7 cellular contexts compared by ENCODE assay signal in genomic region chr7:133081119-133081604, GRCh38. TPM values are rescaled to one million over a fixed set of nuclear protein-coding genes. Genes with fewer than 3 reads are reported as not detected.
DNase-seq lines count a peak whose midpoint lies in the region; ATAC-seq and TF ChIP-seq lines count a peak whose summit lies in the region.

No MANE protein-coding gene starts in this region.

- H3K9me3 Mint-ChIP-seq in H9, result no peaks in the 10 kb centered on the region
- no peaks in the 10 kb centered on the region for H3K9me3 Mint-ChIP-seq in mesothelial cell of epicardium

- no peak for TF ChIP-seq POLR2A in vagina (IDR thresholded peaks at IDR 0.05)

- no peak for DNase-seq in H9
- no peak for DNase-seq in SK-N-MC (ENCODE audit: low read depth, low spot score)
- no peak for DNase-seq in mesothelial cell of epicardium (ENCODE audit: low spot score in 2 of 2, unreplicated experiment in 2 of 2)
- no peak for DNase-seq in vagina (ENCODE audit: extremely low spot score in 2 of 2)
- DNase-seq in HK-2 (ENCODE audit: unreplicated experiment), result no peak

- TF ChIP-seq CTCF in H9 (conservative IDR thresholded peaks at IDR 0.05) (no peak), mesothelial cell of epicardium (IDR thresholded peaks at IDR 0.05; ENCODE audit: unreplicated experiment) (no peak), vagina (IDR thresholded peaks at IDR 0.05) (no peak)

- H2BK12ac ChIP-seq in H9 (ENCODE audit: insufficient read length, low read depth, low read length), result no peak overlapping the region

- H3K23ac ChIP-seq in H9 (ENCODE audit: insufficient read length, low read depth, low read length), result no peak overlapping the region

- no peak overlapping the region for H2AK5ac ChIP-seq in H9 (ENCODE audit: insufficient read length, low read length)

- no peak overlapping the region for H4K8ac ChIP-seq in H9 (replicated peaks; ENCODE audit: insufficient read length, low read depth, low read length)

- H3K4ac ChIP-seq in H9 (ENCODE audit: low read depth, low read length), result no peak overlapping the region

- H3K27me3 ChIP-seq in H9 (ENCODE audit: insufficient read depth, low read length) (no peaks in the 10 kb centered on the region), ectodermal cell (ENCODE audit: control insufficient read depth, insufficient read depth, low read length, poor library complexity, severe bottlenecking) (no peaks in the 10 kb centered on the region), vagina (no peaks in the 10 kb centered on the region)

- no peak overlapping the region for H3K18ac ChIP-seq in H9 (ENCODE audit: insufficient read length, low read depth, low read length)

- H2AFZ ChIP-seq in H9 (ENCODE audit: low read length), result no peak overlapping the region

- H2BK5ac ChIP-seq in H9 (ENCODE audit: insufficient read length, low read length), result no peak overlapping the region

- no peak for ATAC-seq in GM18498 (IDR thresholded peaks at IDR 0.05; ENCODE audit: unreplicated experiment)

- H4K20me1 ChIP-seq in H9 (ENCODE audit: control insufficient read depth, insufficient read depth, insufficient read length), result no peaks in the 10 kb centered on the region

- peaks cover 38 to 41% of the 10 kb centered on the region in 2 experiments for H3K4me1 Mint-ChIP-seq in H9
- peaks cover 31% of the 10 kb centered on the region for H3K4me1 Mint-ChIP-seq in mesothelial cell of epicardium

- peak overlapping the region; percentile 67 to 97 (median 95) for H3K27ac Mint-ChIP-seq in H9
- H3K27ac Mint-ChIP-seq in mesothelial cell of epicardium, result peak overlapping the region; percentile 96

- H3K4me3 Mint-ChIP-seq in H9, result peak overlapping the region; percentile 89 to 94
- peak overlapping the region; percentile 94 for H3K4me3 Mint-ChIP-seq in mesothelial cell of epicardium

- no peak overlapping the region for H2BK20ac ChIP-seq in H9 (ENCODE audit: low read depth, low read length, poor library complexity, severe bottlenecking)

- H3K9me3 ChIP-seq in H9 (ENCODE audit: control insufficient read depth, low read depth, low read length), result no peaks in the 10 kb centered on the region
- no peaks in the 10 kb centered on the region for H3K9me3 ChIP-seq in SK-N-MC (ENCODE audit: low read depth, low read length)
- H3K9me3 ChIP-seq in ectodermal cell (ENCODE audit: control insufficient read depth, low read length), result no peaks in the 10 kb centered on the region
- no peaks in the 10 kb centered on the region for H3K9me3 ChIP-seq in vagina

- H3K4me1 ChIP-seq in H9 (ENCODE audit: insufficient read depth, low read length) (peaks cover 5% of the 10 kb centered on the region; the same call in 1 of the 2 replicates), ectodermal cell (ENCODE audit: control insufficient read depth, insufficient read depth, low read length) (no peaks in the 10 kb centered on the region), vagina (peaks cover 33% of the 10 kb centered on the region)

- H3K4me3 ChIP-seq in SK-N-MC, result peak overlapping the region; percentile 94
- peak overlapping the region; percentile 84 for H3K4me3 ChIP-seq in ectodermal cell (ENCODE audit: insufficient read depth, low read depth, low read length)
- peak overlapping the region; percentile 89 to 95 for H3K4me3 ChIP-seq in vagina

- no CpG with 5 or more reads among the region's 8 CpGs for WGBS in H9 (ENCODE audit: extremely low coverage, insufficient read length, low lambda C conversion rate)
- WGBS in ectodermal cell, 2 experiments, result 3 to 4% methylated on average over 8 of the region's 8 CpGs

- H3T11ph ChIP-seq in H9 (ENCODE audit: low read length), result no peak overlapping the region

- no peak overlapping the region for H3K56ac ChIP-seq in H9 (ENCODE audit: insufficient read length, low read depth, low read length)

- peaks cover 35% of the 10 kb centered on the region; the same call in 1 of the 2 replicates for H3K79me2 ChIP-seq in H9 (ENCODE audit: insufficient read depth, low read length)

- H4K91ac ChIP-seq in H9 (ENCODE audit: insufficient read length, low read depth, low read length), result no peak overlapping the region

- H3K27ac ChIP-seq in H9 (ENCODE audit: insufficient read length, low read depth, low read length) (no peak overlapping the region), SK-N-MC (no peak overlapping the region), ectodermal cell (ENCODE audit: insufficient read depth, low read depth, low read length, poor library complexity, severe bottlenecking) (no peak overlapping the region), vagina (peak overlapping the region; percentile 80)

- intact Hi-C loops in vagina (cut with DNase I), result no loop called here

- H2BK15ac ChIP-seq in H9 (ENCODE audit: low read depth, low read length), result no peak overlapping the region

- H3K4me2 ChIP-seq in H9 (ENCODE audit: insufficient read depth, insufficient read length, low read length), result peak overlapping the region; percentile 92

- peaks cover 4% of the 10 kb centered on the region for H3K79me1 ChIP-seq in H9 (ENCODE audit: insufficient read depth, low read depth, low read length, poor library complexity, severe bottlenecking)

- H3K9ac ChIP-seq in H9 (ENCODE audit: extremely low read depth, insufficient read length, low read length), result peak overlapping the region; percentile 77
- peak overlapping the region; percentile 91 for H3K9ac ChIP-seq in SK-N-MC (ENCODE audit: insufficient read length)

- no peak overlapping the region for H4K5ac ChIP-seq in H9 (ENCODE audit: insufficient read length, low read depth, low read length)

- no peak overlapping the region for H2BK120ac ChIP-seq in H9 (ENCODE audit: low read depth, low read length, poor library complexity, severe bottlenecking)

- peaks cover 7% of the 10 kb centered on the region for H3K23me2 ChIP-seq in H9 (ENCODE audit: insufficient read length, low read depth, low read length, poor library complexity, severe bottlenecking)

- peaks cover 13% of the 10 kb centered on the region for H3K36me3 ChIP-seq in SK-N-MC (ENCODE audit: insufficient read depth, low read length)
- H3K36me3 ChIP-seq in ectodermal cell (ENCODE audit: control insufficient read depth, insufficient read depth, low read length), result no peaks in the 10 kb centered on the region
- H3K36me3 ChIP-seq in vagina, result no peaks in the 10 kb centered on the region

- H3K36me3 Mint-ChIP-seq in H9 (ENCODE audit: insufficient read depth in 1 of 3, low read depth in 3 of 3), result peaks cover 0 to 4% (median 0%) of the 10 kb centered on the region in 3 experiments; a peak in 3 of 7 replicates
- H3K36me3 Mint-ChIP-seq in mesothelial cell of epicardium, result no peaks in the 10 kb centered on the region

- no peaks in the 10 kb centered on the region for H3K27me3 Mint-ChIP-seq in H9 (ENCODE audit: low read depth)
- no peaks in the 10 kb centered on the region for H3K27me3 Mint-ChIP-seq in mesothelial cell of epicardium (ENCODE audit: low read depth)

- H3K14ac ChIP-seq in H9 (ENCODE audit: insufficient read depth, low read length), result no peak overlapping the region

RNA-seq across cellular contexts. Expression of gene CHCHD3, which starts 0.7 kb away (rescaled TPM):
- 104 and 110 TPM in 2 replicates for total RNA-seq in H9 (2021)
- 114 TPM for polyA plus RNA-seq in ectodermal cell (2013, experiment 1 of 4)
- polyA plus RNA-seq in ectodermal cell (2013, experiment 2 of 4), result 109 TPM
- 84.8 TPM for polyA plus RNA-seq in ectodermal cell (2013, experiment 3 of 4)
- polyA plus RNA-seq in ectodermal cell (2013, experiment 4 of 4), result 92.9 TPM
- total RNA-seq in mesothelial cell of epicardium, result 50.5 to 54.3 TPM (median 52.1 TPM) in 3 replicates
- total RNA-seq in vagina, result 50.6 TPM
